In genomic region chrX:30183554-30183953, GRCh38 we compare ENCODE assay signal across 20 cellular contexts. TPM values are rescaled to one million over a fixed set of nuclear protein-coding genes. Genes with fewer than 3 reads are reported as not detected.
DNase-seq lines count a peak whose midpoint lies in the region; ATAC-seq, FAIRE-seq and TF ChIP-seq lines count a peak whose summit lies in the region.
"Had no signal": no experiment of that assay in that cellular context is flagged by ENCODE, and none has a peak within 500 bp of the region (broad histone marks: within the 10 kb centered on the region; RNA-seq: fewer than 3 reads in every experiment).

No MANE protein-coding gene starts in this region.

- no peak overlapping the region for H2BK5ac ChIP-seq in mesenchymal stem cell (ENCODE audit: low read depth, low read length, poor library complexity, severe bottlenecking)

- H3K18ac ChIP-seq in mesenchymal stem cell (ENCODE audit: low read depth in 1 of 2, low read length in 2 of 2): no peak overlapping the region

- H2BK12ac ChIP-seq in mesenchymal stem cell (ENCODE audit: low read length in 2 of 2): no peak overlapping the region

- H3K79me1 ChIP-seq in mesenchymal stem cell (replicated peaks; ENCODE audit: low read length, poor library complexity, severe bottlenecking): no peaks in the 10 kb centered on the region

- TF ChIP-seq POLR2A in K562 (conservative IDR thresholded peaks at IDR 0.05): no peak

- no peak for TF ChIP-seq RAD21 in K562 (CRISPR knock-in tag; conservative IDR thresholded peaks at IDR 0.05 in 1 of 2, IDR thresholded peaks at IDR 0.05 in 1 of 2)

- no peak overlapping the region for H2BK120ac ChIP-seq in mesenchymal stem cell (ENCODE audit: low read depth, low read length)

- in situ Hi-C loops in K562 (cut with MboI): no loop called here

- TF ChIP-seq CTCF in K562 (IDR thresholded peaks at IDR 0.05 in 2 of 3, conservative IDR thresholded peaks at IDR 0.05 in 1 of 3; ENCODE audit: insufficient read depth in 2 of 3, low read depth in 1 of 3, low read length in 3 of 3) (no peak), Caco-2 (IDR thresholded peaks at IDR 0.05; ENCODE audit: insufficient read depth in 1 of 2, low read depth in 1 of 2, low read length in 1 of 2, severe bottlenecking in 1 of 2, unreplicated experiment in 1 of 2) (no peak)

- no peak for TF ChIP-seq EP300 in K562 (IDR thresholded peaks at IDR 0.05; ENCODE audit: low read length)

- POLR2A ChIA-PET in K562 (lab: Yijun Ruan, JAX) (no interaction called here), Caco-2 (lab: Charles Lee) (no interaction called here)

- no peak overlapping the region for H3K4ac ChIP-seq in mesenchymal stem cell (ENCODE audit: low read depth in 1 of 2, low read length in 2 of 2)

- H3K9me3 Mint-ChIP-seq in Caco-2 (ENCODE audit: unreplicated experiment): no peaks in the 10 kb centered on the region
- H3K9me3 Mint-ChIP-seq: HFFc6 had no signal

- CTCF ChIA-PET in K562 (lab: Yijun Ruan, JAX; ENCODE audit: low intra/inter-chr PET ratio) (no interaction called here), Caco-2 (lab: Charles Lee) (no interaction called here)

- H3K27ac ChIP-seq in K562 (ENCODE audit: extremely low read depth, low read depth, low read length) (no peak overlapping the region), mesenchymal stem cell (ENCODE audit: low read length, poor library complexity, severe bottlenecking) (no peak overlapping the region)
- H3K27ac ChIP-seq: BLaER1 had no signal

- no peak overlapping the region for H3K23ac ChIP-seq in mesenchymal stem cell (ENCODE audit: low read length in 2 of 2)

- H2AK5ac ChIP-seq in mesenchymal stem cell (ENCODE audit: low read length, severe bottlenecking): no peak overlapping the region

- no peaks in the 10 kb centered on the region for H3K4me1 ChIP-seq in K562 (replicated peaks in 1 of 2; ENCODE audit: control insufficient read depth in 2 of 2, insufficient read depth in 2 of 2, low read length in 2 of 2)
- no peaks in the 10 kb centered on the region for H3K4me1 ChIP-seq in mesenchymal stem cell (ENCODE audit: control insufficient read depth, insufficient read depth, low read depth, low read length)
- H3K4me1 ChIP-seq in Caco-2: no peaks in the 10 kb centered on the region
- H3K4me1 ChIP-seq: BLaER1 had no signal

- H3K27me3 ChIP-seq in K562 (ENCODE audit: control insufficient read depth in 2 of 2, insufficient read depth in 2 of 2, low read length in 2 of 2): no peaks in the 10 kb centered on the region; a peak in 1 of 5 replicates
- peaks cover 0 to 14% of the 10 kb centered on the region in 2 experiments for H3K27me3 ChIP-seq in mesenchymal stem cell (ENCODE audit: control insufficient read depth in 1 of 2, insufficient read depth in 1 of 2, low read length in 2 of 2)
- no peaks in the 10 kb centered on the region for H3K27me3 ChIP-seq in Caco-2 (replicated peaks; ENCODE audit: control insufficient read depth, insufficient read depth, low read length)
- H3K27me3 ChIP-seq: BLaER1 had no signal

- no peaks in the 10 kb centered on the region for H3K79me2 ChIP-seq in K562 (ENCODE audit: control insufficient read depth, insufficient read depth, low read length)

- H4K91ac ChIP-seq in mesenchymal stem cell (ENCODE audit: low read length): no peak overlapping the region

- H4K8ac ChIP-seq in mesenchymal stem cell (ENCODE audit: low read length): no peak overlapping the region

- intact Hi-C loops in K562 (cut with micrococcal nuclease): no loop called here
- intact Hi-C loops in Caco-2 (cut with micrococcal nuclease; ENCODE audit: unreplicated experiment): no loop called here

- no peaks in the 10 kb centered on the region for H4K20me1 ChIP-seq in K562 (replicated peaks; ENCODE audit: control insufficient read depth, insufficient read depth, low read length)
- H4K20me1 ChIP-seq: BLaER1 had no signal

- DNase-seq in EH (ENCODE audit: low read depth) (peak; percentile 1), OCI-M1 (lab: John Stamatoyannopoulos, UW) (peak; percentile 35), K562 (ENCODE audit: extremely low read depth in 1 of 4, low spot score in 3 of 4) (no peak), mesenchymal stem cell (peak; percentile 6), Caco-2 (no peak), DMS 273 treated with DMSO at 0.1 percent for 48 hours (lab: John Stamatoyannopoulos, UW) (no peak), AG08396 (ENCODE audit: low spot score) (no peak)
- DNase-seq: AML-193; CD8-positive, alpha-beta memory T cell; GOT3; HFFc6; KBM-7 had no signal

- no peak for FAIRE-seq in K562 (lab: Jason Lieb, UNC)
- FAIRE-seq: A204.1, G401.6, GM12891, GM19239, HTR-8/SVneo had no signal

- H3K4me2 ChIP-seq in K562 (ENCODE audit: insufficient read depth, low read length): no peak overlapping the region
- no peak overlapping the region for H3K4me2 ChIP-seq in mesenchymal stem cell (ENCODE audit: low read length, poor library complexity, severe bottlenecking)
- H3K4me2 ChIP-seq: BLaER1 had no signal

- H3K36me3 Mint-ChIP-seq in Caco-2 (ENCODE audit: insufficient read depth, unreplicated experiment): no peaks in the 10 kb centered on the region
- H3K36me3 Mint-ChIP-seq: CD8-positive, alpha-beta memory T cell had no signal

- no peak overlapping the region for H3K4me3 Mint-ChIP-seq in Caco-2 (ENCODE audit: unreplicated experiment)
- H3K4me3 Mint-ChIP-seq: CD8-positive, alpha-beta memory T cell; HFFc6 had no signal

- H3K9ac ChIP-seq in K562 (ENCODE audit: insufficient read depth in 1 of 2, low read depth in 2 of 2, low read length in 2 of 2) (no peak overlapping the region), mesenchymal stem cell (ENCODE audit: low read length) (no peak overlapping the region)
- H3K9ac ChIP-seq: BLaER1 had no signal

- 7% methylated on average over 2 of the region's 3 CpGs for WGBS in K562 (ENCODE audit: insufficient coverage, low coverage, missing lambda C conversion rate)
- 53% methylated on average over 1 of the region's 3 CpGs for WGBS in mesenchymal stem cell

- ATAC-seq in K562: no peak

- H3K27me3 Mint-ChIP-seq in Caco-2 (ENCODE audit: insufficient read depth, unreplicated experiment): peaks cover 15% of the 10 kb centered on the region

- no peaks in the 10 kb centered on the region for H3K9me1 ChIP-seq in K562 (ENCODE audit: control insufficient read depth, insufficient read depth, low read length)

- H3K27ac Mint-ChIP-seq in Caco-2 (ENCODE audit: unreplicated experiment): no peak overlapping the region
- H3K27ac Mint-ChIP-seq: CD8-positive, alpha-beta memory T cell; HFFc6 had no signal

- H3K4me1 Mint-ChIP-seq in Caco-2 (ENCODE audit: low read depth, unreplicated experiment): no peaks in the 10 kb centered on the region
- H3K4me1 Mint-ChIP-seq: CD8-positive, alpha-beta memory T cell had no signal

- H3K9me3 ChIP-seq in K562 (replicated peaks; ENCODE audit: control insufficient read depth, insufficient read depth, low read depth, low read length): no peaks in the 10 kb centered on the region
- H3K9me3 ChIP-seq in mesenchymal stem cell (ENCODE audit: control insufficient read depth, low read length): no peaks in the 10 kb centered on the region
- H3K9me3 ChIP-seq in Caco-2: no peaks in the 10 kb centered on the region
- H3K9me3 ChIP-seq: BLaER1, HAP-1 had no signal

- no peak overlapping the region for H3K4me3 ChIP-seq in K562
- no peak overlapping the region for H3K4me3 ChIP-seq in mesenchymal stem cell (ENCODE audit: insufficient read depth in 1 of 2, low read depth in 1 of 2, low read length in 2 of 2)
- no peak overlapping the region for H3K4me3 ChIP-seq in Caco-2 (ENCODE audit: low read depth, low read length)
- H3K4me3 ChIP-seq: BLaER1, HAP-1 had no signal

- H3K14ac ChIP-seq in mesenchymal stem cell (ENCODE audit: low read length in 2 of 2): no peak overlapping the region

- H3K36me3 ChIP-seq in K562 (ENCODE audit: control insufficient read depth, insufficient read depth, low read length) (no peaks in the 10 kb centered on the region), mesenchymal stem cell (ENCODE audit: control insufficient read depth in 1 of 2, insufficient read depth in 2 of 2, low read depth in 1 of 2, low read length in 2 of 2) (no peaks in the 10 kb centered on the region), Caco-2 (ENCODE audit: control insufficient read depth, insufficient read depth, low read length) (no peaks in the 10 kb centered on the region)
- H3K36me3 ChIP-seq: BLaER1, HAP-1 had no signal

- BruUV-seq in K562 (replicated peaks; lab: Mats Ljungman, UMichigan): no TSS peak
- no TSS peak for BruUV-seq in Caco-2 (replicated peaks; lab: Mats Ljungman, UMichigan)

- H2AFZ ChIP-seq in K562 (ENCODE audit: low read depth, low read length) (no peak overlapping the region), mesenchymal stem cell (ENCODE audit: low read depth, low read length) (no peak overlapping the region)

- H2BK15ac ChIP-seq in mesenchymal stem cell (ENCODE audit: low read depth, poor library complexity, severe bottlenecking): no peak overlapping the region

RNA-seq across cellular contexts. Expression of gene MAGEB2, which starts 31.8 kb away (rescaled TPM):
- total RNA-seq in K562 (2011; cell fraction: chromatin; rRNA removed; ENCODE audit: low replicate concordance): 9.0 TPM in 2 replicates
- total RNA-seq in K562 (2011; cell fraction: nucleolus; rRNA removed): 5.3 and 8.2 TPM in 2 replicates
- 6.9 and 7.2 TPM in 2 replicates for total RNA-seq in K562 (2011; cell fraction: nucleoplasm; rRNA removed)
- total RNA-seq in K562 (2014; rRNA removed) (88.8 and 92.9 TPM in 2 replicates), K562 (2014; rRNA removed; fragmentation: Illumina TruSeq; extraction: Trizol) (83.3 and 84.4 TPM in 2 replicates), K562 (2015; rRNA removed; fragmentation: Illumina TruSeq; extraction: Trizol) (71.5 and 75.0 TPM in 2 replicates), K562 (2021) (88.8 and 93.1 TPM in 2 replicates), Caco-2 (2022) (not detected in 2 replicates)
- polyA plus RNA-seq in K562 (2011; rRNA removed) (6.2 and 21.6 TPM in 2 replicates), K562 (2014; fragmentation: Illumina TruSeq; extraction: Trizol) (116 and 141 TPM in 2 replicates), K562 (2014; fragmentation: Nextera tagmentation; extraction: Ambion mirVana) (100 to 1,000 TPM; 235 to 277 TPM), K562 (2014; rRNA removed) (61.5 and 78.1 TPM in 2 replicates)
- polyA plus RNA-seq in K562 (2011; cell fraction: cytosol; rRNA removed): 3.8 and 13.4 TPM in 2 replicates
- 8.4 and 15.2 TPM in 2 replicates for polyA plus RNA-seq in K562 (2011; cell fraction: nucleus; rRNA removed)
- polyA plus RNA-seq in K562 (2012): 77.9 and 97.7 TPM in 2 replicates
- polyA minus RNA-seq in K562 (2011; rRNA and poly(A)+ RNA removed): 1.2 and 2.9 TPM in 2 replicates
- polyA minus RNA-seq in K562 (2011; cell fraction: cytosol; rRNA and poly(A)+ RNA removed): 5.4 and 10.0 TPM in 2 replicates
- 0.89 and 2.2 TPM in 2 replicates for polyA minus RNA-seq in K562 (2011; cell fraction: nucleus; rRNA and poly(A)+ RNA removed)
- polyA plus RNA-seq in mesenchymal stem cell (2013, experiment 1 of 2): not detected
- not detected for polyA plus RNA-seq in mesenchymal stem cell (2013, experiment 2 of 2)
- total RNA-seq: CD8-positive, alpha-beta memory T cell; HFFc6 had no signal
- polyA plus RNA-seq: CD8-positive, alpha-beta memory T cell had no signal

RNA-seq across cellular contexts. Expression of gene MAGEB3, which starts 46.9 kb away (rescaled TPM):
- total RNA-seq in K562 (2011; cell fraction: chromatin; rRNA removed; ENCODE audit: low replicate concordance): not detected in 2 replicates
- 0.17 TPM in 1 of 2 replicates, not detected in the other for total RNA-seq in K562 (2011; cell fraction: nucleolus; rRNA removed)
- not detected in 2 replicates for total RNA-seq in K562 (2011; cell fraction: nucleoplasm; rRNA removed)
- total RNA-seq in K562 (2014; rRNA removed) (not detected in 2 replicates), K562 (2014; rRNA removed; fragmentation: Illumina TruSeq; extraction: Trizol) (0.11 TPM in 1 of 2 replicates, not detected in the other), K562 (2015; rRNA removed; fragmentation: Illumina TruSeq; extraction: Trizol) (0.07 TPM in 1 of 2 replicates, not detected in the other), K562 (2021) (not detected in 2 replicates), Caco-2 (2022) (not detected in 2 replicates)
- polyA plus RNA-seq in K562 (2011; rRNA removed) (not detected in 2 replicates), K562 (2014; fragmentation: Illumina TruSeq; extraction: Trizol) (not detected in 2 replicates), K562 (2014; fragmentation: Nextera tagmentation; extraction: Ambion mirVana) (not detected), K562 (2014; rRNA removed) (0.38 TPM in 1 of 2 replicates, not detected in the other)
- polyA plus RNA-seq in K562 (2011; cell fraction: cytosol; rRNA removed): not detected in 2 replicates
- not detected in 2 replicates for polyA plus RNA-seq in K562 (2011; cell fraction: nucleus; rRNA removed)
- 0.07 TPM in 1 of 2 replicates, not detected in the other for polyA plus RNA-seq in K562 (2012)
- not detected in 2 replicates for polyA minus RNA-seq in K562 (2011; rRNA and poly(A)+ RNA removed)
- not detected in 2 replicates for polyA minus RNA-seq in K562 (2011; cell fraction: cytosol; rRNA and poly(A)+ RNA removed)
- polyA minus RNA-seq in K562 (2011; cell fraction: nucleus; rRNA and poly(A)+ RNA removed): not detected in 2 replicates
- polyA plus RNA-seq in mesenchymal stem cell (2013, experiment 1 of 2): not detected
- not detected for polyA plus RNA-seq in mesenchymal stem cell (2013, experiment 2 of 2)
- total RNA-seq: CD8-positive, alpha-beta memory T cell; HFFc6 had no signal
- polyA plus RNA-seq: CD8-positive, alpha-beta memory T cell had no signal

RNA-seq across cellular contexts. Expression of gene MAGEB4, which starts 58.2 kb away (rescaled TPM):
- not detected in 2 replicates for total RNA-seq in K562 (2011; cell fraction: chromatin; rRNA removed; ENCODE audit: low replicate concordance)
- total RNA-seq in K562 (2011; cell fraction: nucleolus; rRNA removed): not detected in 2 replicates
- not detected in 2 replicates for total RNA-seq in K562 (2011; cell fraction: nucleoplasm; rRNA removed)
- total RNA-seq in K562 (2014; rRNA removed) (0.09 TPM in 1 of 2 replicates, not detected in the other), K562 (2014; rRNA removed; fragmentation: Illumina TruSeq; extraction: Trizol) (not detected in 2 replicates), K562 (2015; rRNA removed; fragmentation: Illumina TruSeq; extraction: Trizol) (not detected in 2 replicates), K562 (2021) (not detected in 2 replicates), Caco-2 (2022) (not detected in 2 replicates)
- polyA plus RNA-seq in K562 (2011; rRNA removed) (not detected in 2 replicates), K562 (2014; fragmentation: Illumina TruSeq; extraction: Trizol) (0.07 TPM in 1 of 2 replicates, not detected in the other), K562 (2014; fragmentation: Nextera tagmentation; extraction: Ambion mirVana) (under 1 TPM; 0.04 to 0.06 TPM), K562 (2014; rRNA removed) (not detected in 2 replicates)
- polyA plus RNA-seq in K562 (2011; cell fraction: cytosol; rRNA removed): not detected in 2 replicates
- not detected in 2 replicates for polyA plus RNA-seq in K562 (2011; cell fraction: nucleus; rRNA removed)
- polyA plus RNA-seq in K562 (2012): 0.03 and 0.06 TPM in 2 replicates
- not detected in 2 replicates for polyA minus RNA-seq in K562 (2011; rRNA and poly(A)+ RNA removed)
- polyA minus RNA-seq in K562 (2011; cell fraction: cytosol; rRNA and poly(A)+ RNA removed): not detected in 2 replicates
- polyA minus RNA-seq in K562 (2011; cell fraction: nucleus; rRNA and poly(A)+ RNA removed): not detected in 2 replicates
- polyA plus RNA-seq in mesenchymal stem cell (2013, experiment 1 of 2): not detected
- polyA plus RNA-seq in mesenchymal stem cell (2013, experiment 2 of 2): not detected
- total RNA-seq: CD8-positive, alpha-beta memory T cell; Daoy; HFFc6 had no signal
- polyA plus RNA-seq: CD8-positive, alpha-beta memory T cell had no signal

Comparison
In these comparisons a context has a peak if more than half of its experiments do, and no peak if none do; other contexts are left out.
1. DNase-seq: peak in EH (single experiment), OCI-M1 (single experiment) and mesenchymal stem cell (single experiment); none in K562 (0 of 4), Caco-2 (0 of 2), DMS 273 treated with DMSO at 0.1 percent for 48 hours (single experiment) and AG08396 (single experiment).